In genomic region chr7:134468475-134468874, GRCh38 we compare ENCODE assay signal across 1 cellular context.
TF ChIP-seq lines count a peak whose summit lies in the region.

No MANE protein-coding gene starts in this region.

TF ChIP-seq in K562, 482 proteins besides CTCF, POLR2A, EP300 and RAD21:
- TF ChIP-seq RUNX1 (IDR thresholded peaks at IDR 0.05; ENCODE audit: low read depth): no peak
- TF ChIP-seq ATF7 (IDR thresholded peaks at IDR 0.05): peak; percentile 51; the same call in 1 of the 2 replicates
- peak; percentile 98 for TF ChIP-seq PRDM10 (IDR thresholded peaks at IDR 0.05; ENCODE audit: partially characterized antibody)
- TF ChIP-seq GTF2E2 (tag; IDR thresholded peaks at IDR 0.05): no peak
- peak in 1 of 2 experiments; percentile 65; a peak in 1 of 4 replicates for TF ChIP-seq NONO (IDR thresholded peaks at IDR 0.05; ENCODE audit: low read depth in 2 of 2, low read length in 1 of 2)
- TF ChIP-seq MYNN (IDR thresholded peaks at IDR 0.05): no peak
- no peak for TF ChIP-seq MYNN (CRISPR knock-in tag; IDR thresholded peaks at IDR 0.05)
- peak in 1 of 2 experiments; percentile 61; a peak in 1 of 4 replicates for TF ChIP-seq FOXK2 (conservative IDR thresholded peaks at IDR 0.05 in 1 of 2, IDR thresholded peaks at IDR 0.05 in 1 of 2; ENCODE audit: low read depth in 2 of 2)
TF ChIP-seq in K562: peak in this region for 4.
